In the genomic region with DNA sequence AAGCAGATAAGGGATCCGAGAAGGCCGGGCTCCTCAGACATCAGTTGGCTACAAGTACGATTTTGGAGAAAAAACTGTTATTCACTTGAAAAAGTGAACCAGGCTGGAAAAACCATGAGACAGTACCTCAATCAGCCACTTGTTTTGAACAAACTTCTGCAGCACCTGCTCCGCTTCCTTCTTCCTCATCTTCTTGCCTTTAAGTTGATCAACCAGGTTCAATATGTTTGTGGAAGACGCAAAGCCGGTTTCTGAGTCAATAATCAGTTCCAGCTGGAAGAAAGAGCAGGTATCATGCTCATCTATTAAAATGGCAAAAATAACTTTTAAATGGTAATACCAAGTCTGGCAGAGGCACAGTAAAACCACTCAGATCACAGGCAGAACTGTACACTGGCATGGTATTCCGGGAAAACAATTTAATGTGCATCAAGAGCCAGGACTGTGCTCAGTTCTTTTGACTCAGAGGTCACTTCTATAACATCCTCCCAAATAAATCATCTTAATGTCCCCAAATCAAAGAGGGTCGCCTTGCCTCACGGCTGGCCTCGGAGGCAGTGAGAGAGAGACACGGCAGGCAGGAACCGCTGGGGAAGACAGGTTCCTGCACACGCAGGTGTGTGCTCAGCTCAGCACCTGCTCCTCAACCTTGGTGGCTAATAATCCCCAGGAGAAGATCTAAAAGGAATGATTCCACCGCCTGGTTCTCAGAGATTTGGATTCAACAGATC, we compare ENCODE assay signal across 11 cellular contexts. TPM values are rescaled to one million over a fixed set of nuclear protein-coding genes. Genes with fewer than 3 reads are reported as not detected.
DNase-seq lines count a peak whose midpoint lies in the region; ATAC-seq and TF ChIP-seq lines count a peak whose summit lies in the region.
"Had no signal": no experiment of that assay in that cellular context is flagged by ENCODE, and none has a peak within 500 bp of the region (broad histone marks: within the 10 kb centered on the region; RNA-seq: fewer than 3 reads in every experiment).

No MANE protein-coding gene starts in this region.

- POLR2A ChIA-PET in OCI-LY7 (lab: Charles Lee) = interaction anchor here (1.3 kb wide), 1 partner anchor 63 kb away, joined by 4 read pairs; no protein-coding TSS in a partner anchor

- peaks cover 7 to 30% of the 10 kb centered on the region in 2 donors for H3K36me3 Mint-ChIP-seq in activated T-cell treated with anti-CD3 and anti-CD28 coated beads, Interleukin-2, amount 50 U/mL, for 72 hours (ENCODE audit: insufficient read depth in 2 of 2)
- H3K36me3 Mint-ChIP-seq in stimulated activated effector memory CD8-positive, alpha-beta T cell treated with anti-CD3 and anti-CD28 coated beads, Interleukin-12 subunit alpha, Interleukin-12 subunit beta, amount 100 ng/mL, for 72 hours = peaks cover 58% of the 10 kb centered on the region

- H4K20me1 ChIP-seq in OCI-LY7 (ENCODE audit: insufficient read depth, low read length) = no peaks in the 10 kb centered on the region

- H3K27me3 ChIP-seq in duodenal mucosa (ENCODE audit: control insufficient read depth in 1 of 2, insufficient read depth in 2 of 2, low read length in 2 of 2) = no peaks in the 10 kb centered on the region
- H3K27me3 ChIP-seq: MG63 had no signal

- CTCF ChIA-PET in OCI-LY7 (lab: Charles Lee; ENCODE audit: unreplicated experiment) = interaction anchor here (0.7 kb wide), 1 partner anchor 41 kb away, joined by 3 read pairs; no protein-coding TSS in a partner anchor

- TF ChIP-seq CTCF in OCI-LY7 (conservative IDR thresholded peaks at IDR 0.05; ENCODE audit: low read length) = 0 out of 2 replicates have a peak, but pooled peaks have one; percentile 10

- no peaks in the 10 kb centered on the region for H3K9me3 Mint-ChIP-seq in activated T-cell treated with anti-CD3 and anti-CD28 coated beads, Interleukin-2, amount 50 U/mL, for 72 hours
- no peaks in the 10 kb centered on the region for H3K9me3 Mint-ChIP-seq in stimulated activated effector memory CD8-positive, alpha-beta T cell treated with anti-CD3 and anti-CD28 coated beads, Interleukin-12 subunit alpha, Interleukin-12 subunit beta, amount 100 ng/mL, for 72 hours

- BruUV-seq in OCI-LY7 (replicated peaks; lab: Mats Ljungman, UMichigan) = no TSS peak

- H3K27me3 Mint-ChIP-seq in activated T-cell treated with anti-CD3 and anti-CD28 coated beads, Interleukin-2, amount 50 U/mL, for 72 hours (ENCODE audit: low read depth) = no peaks in the 10 kb centered on the region

- H3K36me3 ChIP-seq in OCI-LY7 (ENCODE audit: insufficient read depth, low read length) (peaks cover 26% of the 10 kb centered on the region), duodenal mucosa (ENCODE audit: control insufficient read depth in 1 of 2, insufficient read depth in 2 of 2, low read length in 2 of 2) (peaks cover 0 to 9% of the 10 kb centered on the region in 2 donors)

- peak overlapping the region; percentile 80 to 85 for H3K4me3 Mint-ChIP-seq in activated T-cell treated with anti-CD3 and anti-CD28 coated beads, Interleukin-2, amount 50 U/mL, for 72 hours
- peak overlapping the region; percentile 58 for H3K4me3 Mint-ChIP-seq in stimulated activated effector memory CD8-positive, alpha-beta T cell treated with anti-CD3 and anti-CD28 coated beads, Interleukin-12 subunit alpha, Interleukin-12 subunit beta, amount 100 ng/mL, for 72 hours

- H3K27ac Mint-ChIP-seq in activated T-cell treated with anti-CD3 and anti-CD28 coated beads, Interleukin-2, amount 50 U/mL, for 72 hours = peak overlapping the region; percentile 96
- H3K27ac Mint-ChIP-seq in stimulated activated effector memory CD8-positive, alpha-beta T cell treated with anti-CD3 and anti-CD28 coated beads, Interleukin-12 subunit alpha, Interleukin-12 subunit beta, amount 100 ng/mL, for 72 hours = peak overlapping the region; percentile 81

- no peak overlapping the region for H2AFZ ChIP-seq in OCI-LY7 (ENCODE audit: low read length)

- H3K79me2 ChIP-seq in OCI-LY7 (ENCODE audit: insufficient read depth, low read depth, low read length) = no peaks in the 10 kb centered on the region

- H3K4me1 ChIP-seq in OCI-LY7 (ENCODE audit: insufficient read depth, low read length, poor library complexity, severe bottlenecking) = peaks cover 61% of the 10 kb centered on the region
- peaks cover 75 to 85% of the 10 kb centered on the region in 2 donors for H3K4me1 ChIP-seq in duodenal mucosa (ENCODE audit: control insufficient read depth in 1 of 2, insufficient read depth in 2 of 2, low read length in 2 of 2)

- no peak overlapping the region for H3K4me3 ChIP-seq in OCI-LY7 (ENCODE audit: low read depth, low read length, poor library complexity, severe bottlenecking)
- H3K4me3 ChIP-seq in duodenal mucosa (ENCODE audit: low read depth in 1 of 2, low read length in 2 of 2) = peak overlapping the region in 1 of 2 donors; percentile 23
- H3K4me3 ChIP-seq: MG63 had no signal

- DNase-seq in activated T-cell treated with anti-CD3 and anti-CD28 coated beads, Interleukin-2, amount 50 U/mL, for 72 hours = no peak
- DNase-seq in activated T-cell treated with anti-CD3 and anti-CD28 coated beads for 4 hours (no peak), OCI-LY7 (ENCODE audit: low spot score) (peak; percentile 53), HUDEP-2 (lab: John Stamatoyannopoulos, UW; ENCODE audit: unreplicated experiment in 76 of 76) (no peak), NCI-H2081 (lab: John Stamatoyannopoulos, UW) (no peak), HCEC 1CT (no peak)
- DNase-seq in stimulated activated effector memory CD8-positive, alpha-beta T cell treated with anti-CD3 and anti-CD28 coated beads, Interleukin-12 subunit alpha, Interleukin-12 subunit beta, amount 100 ng/mL, for 72 hours (ENCODE audit: low spot score in 2 of 2) = no peak
- DNase-seq: DMS79 treated with DMSO at 0.1 percent for 48 hours, MG63, SK-N-SH had no signal

- peak overlapping the region; percentile 55 for H3K27ac ChIP-seq in OCI-LY7 (ENCODE audit: low read depth, low read length, poor library complexity, severe bottlenecking)
- H3K27ac ChIP-seq in duodenal mucosa (ENCODE audit: low read depth, low read length) = no peak overlapping the region

- H3K9me3 ChIP-seq in OCI-LY7 (ENCODE audit: low read length) = no peaks in the 10 kb centered on the region
- no peaks in the 10 kb centered on the region for H3K9me3 ChIP-seq in duodenal mucosa (ENCODE audit: control insufficient read depth in 1 of 2, low read length in 2 of 2)
- H3K9me3 ChIP-seq: MG63, SK-N-SH had no signal

- H3K9me2 ChIP-seq in OCI-LY7 (ENCODE audit: insufficient read depth, low read length) = no peaks in the 10 kb centered on the region
- H3K9me2 ChIP-seq: SK-N-SH had no signal

- H3K4me1 Mint-ChIP-seq in activated T-cell treated with anti-CD3 and anti-CD28 coated beads, Interleukin-2, amount 50 U/mL, for 72 hours (ENCODE audit: low read depth) = peaks cover 84% of the 10 kb centered on the region
- peaks cover 74% of the 10 kb centered on the region for H3K4me1 Mint-ChIP-seq in stimulated activated effector memory CD8-positive, alpha-beta T cell treated with anti-CD3 and anti-CD28 coated beads, Interleukin-12 subunit alpha, Interleukin-12 subunit beta, amount 100 ng/mL, for 72 hours

- peak overlapping the region; percentile 14 to 43 for H3K9ac ChIP-seq in duodenal mucosa (ENCODE audit: low read depth in 1 of 2, low read length in 2 of 2)
- H3K9ac ChIP-seq: SK-N-SH had no signal

- intact Hi-C loops in OCI-LY7 (cut with micrococcal nuclease; ENCODE audit: unreplicated experiment) = loop anchor here (1.0 to 2.0 kb wide), 4 partner anchors 41 to 218 kb away; no protein-coding TSS in a partner anchor

- ATAC-seq in activated T-cell treated with anti-CD3 and anti-CD28 coated beads, Interleukin-2, amount 50 U/mL, for 72 hours (replicated peaks in 1 of 2) = no peak
- no peak for ATAC-seq in stimulated activated effector memory CD8-positive, alpha-beta T cell treated with anti-CD3 and anti-CD28 coated beads, Interleukin-12 subunit alpha, Interleukin-12 subunit beta, amount 100 ng/mL, for 72 hours

- peak overlapping the region; percentile 60 for H3K4me2 ChIP-seq in OCI-LY7 (ENCODE audit: low read length)
- H3K4me2 ChIP-seq: SK-N-SH had no signal

RNA-seq across cellular contexts. Expression of a gene that starts 29.7 kb away (rescaled TPM):
- total RNA-seq in activated T-cell treated with anti-CD3 and anti-CD28 coated beads, Interleukin-2, amount 50 U/mL, for 72 hours = 10 to 100 TPM; 12.8 to 16.2 TPM
- total RNA-seq in OCI-LY7 (2014; rRNA removed; shearing (Covaris generic)) = 12.4 and 14.2 TPM in 2 replicates
- 14.5 and 24.3 TPM in 2 replicates for total RNA-seq in OCI-LY7 (2022)

RNA-seq across cellular contexts. Expression of a gene that starts 35.5 kb away (rescaled TPM):
- total RNA-seq in activated T-cell treated with anti-CD3 and anti-CD28 coated beads, Interleukin-2, amount 50 U/mL, for 72 hours = 100 to 1,000 TPM; 119 to 165 TPM
- total RNA-seq in OCI-LY7 (2014; rRNA removed; shearing (Covaris generic)) = 51.1 and 52.1 TPM in 2 replicates
- 84.0 and 89.4 TPM in 2 replicates for total RNA-seq in OCI-LY7 (2022)
